Comparison of ENCODE assay signal across 24 cellular contexts in genomic region chr20:8129211-8129986, GRCh38. TPM values are rescaled to one million over a fixed set of nuclear protein-coding genes. Genes with fewer than 3 reads are reported as not detected.
DNase-seq lines count a peak whose midpoint lies in the region; ATAC-seq, FAIRE-seq and TF ChIP-seq lines count a peak whose summit lies in the region.
"Had no signal": no experiment of that assay in that cellular context is flagged by ENCODE, and none has a peak within 500 bp of the region (broad histone marks: within the 10 kb centered on the region; RNA-seq: fewer than 3 reads in every experiment).

No MANE protein-coding gene starts in this region.

- CTCF ChIA-PET in AG04450 (lab: Charles Lee): interaction anchor here (3.3 to 5.8 kb wide), 3 partner anchors 85 to 592 kb away, joined by 57 to 65 read pairs (median 59); no protein-coding TSS in a partner anchor
- CTCF ChIA-PET in K562 (lab: Yijun Ruan, JAX; ENCODE audit: low intra/inter-chr PET ratio): no interaction called here

- DNase-seq in AG04450 (ENCODE audit: low read depth, low spot score): peak; percentile 33
- DNase-seq in H4 (ENCODE audit: low spot score): peak; percentile 34
- no peak for DNase-seq in K562 (ENCODE audit: extremely low read depth in 1 of 4, low spot score in 3 of 4)
- DNase-seq in right cardiac atrium: peak; percentile 33 to 57 (median 40)
- DNase-seq in central memory CD4-positive, alpha-beta T cell: no peak
- no peak for DNase-seq in spleen
- DNase-seq in GM12892 (ENCODE audit: insufficient read length): no peak
- no peak for DNase-seq in ascending aorta (ENCODE audit: low spot score in 2 of 2)
- DNase-seq: ACHN; activated CD4-positive, alpha-beta T cell treated with anti-CD3 and anti-CD28 coated beads for 48 hours; activated naive CD4-positive, alpha-beta T cell treated with anti-CD3 and anti-CD28 coated beads, Interleukin-2, amount 50 U/mL, for 16 hours; activated T-cell treated with anti-CD3 and anti-CD28 coated beads, Interleukin-2, amount 50 U/mL, for 72 hours; Calu3; DND-41; naive thymus-derived CD4-positive, alpha-beta T cell; NCI-H1417; NCI-H2107; NCI-H524 treated with DMSO at 0.1 percent for 48 hours; stimulated activated naive CD4-positive, alpha-beta T cell treated with Interleukin-2 at 50 U/mL for 16 hours had no signal

- intact Hi-C loops in K562 (cut with micrococcal nuclease) (no loop called here), right cardiac atrium (cut with DNase I) (loop anchor here in 3 of 4 donors (5.0 to 10.0 kb wide), 3 partner anchors 85 to 258 kb away; no protein-coding TSS in a partner anchor), spleen (cut with DNase I; ENCODE audit: low total_unique reads) (no loop called here), ascending aorta (cut with DNase I) (no loop called here)

- H3K9me3 ChIP-seq in AG04450 (ENCODE audit: control insufficient read depth, insufficient read depth, low read length): no peaks in the 10 kb centered on the region
- no peaks in the 10 kb centered on the region for H3K9me3 ChIP-seq in K562 (replicated peaks; ENCODE audit: control insufficient read depth, insufficient read depth, low read depth, low read length)
- no peaks in the 10 kb centered on the region for H3K9me3 ChIP-seq in right cardiac atrium (ENCODE audit: control insufficient read depth, low read length)
- no peaks in the 10 kb centered on the region for H3K9me3 ChIP-seq in spleen
- H3K9me3 ChIP-seq in ascending aorta: no peaks in the 10 kb centered on the region
- H3K9me3 ChIP-seq: heart left ventricle, thoracic aorta had no signal

- H3K79me2 ChIP-seq in K562 (ENCODE audit: control insufficient read depth, insufficient read depth, low read length): no peaks in the 10 kb centered on the region

- no peaks in the 10 kb centered on the region for H4K20me1 ChIP-seq in K562 (replicated peaks; ENCODE audit: control insufficient read depth, insufficient read depth, low read length)

- 0 out of 5 replicates have a peak, but pooled peaks cover 0 to 4% of the 10 kb centered on the region in 2 experiments for H3K4me1 ChIP-seq in K562 (replicated peaks in 1 of 2; ENCODE audit: control insufficient read depth in 2 of 2, insufficient read depth in 2 of 2, low read length in 2 of 2)
- no peaks in the 10 kb centered on the region for H3K4me1 ChIP-seq in right cardiac atrium (ENCODE audit: control insufficient read depth, insufficient read depth, low read length)
- H3K4me1 ChIP-seq in spleen: peaks cover 5 to 32% (median 27%) of the 10 kb centered on the region in 6 donors
- H3K4me1 ChIP-seq in ascending aorta: no peaks in the 10 kb centered on the region

- no peak overlapping the region for H3K4me2 ChIP-seq in K562 (ENCODE audit: insufficient read depth, low read length)

- POLR2A ChIA-PET in AG04450 (lab: Yijun Ruan, JAX): interaction anchor here (0.7 kb wide), 1 partner anchor 259 kb away, joined by 3 read pairs; no protein-coding TSS in a partner anchor
- POLR2A ChIA-PET in K562 (lab: Yijun Ruan, JAX): interaction anchor here (0.6 kb wide), 1 partner anchor 296 kb away, joined by 4 read pairs; no protein-coding TSS in a partner anchor

- no peak for TF ChIP-seq EP300 in K562 (IDR thresholded peaks at IDR 0.05; ENCODE audit: low read length)

- ATAC-seq in K562 (no peak), right cardiac atrium (peak; percentile 12 to 48)
- ATAC-seq: activated T-cell treated with anti-CD3 and anti-CD28 coated beads, Interleukin-2, amount 50 U/mL, for 72 hours; heart left ventricle; naive thymus-derived CD4-positive, alpha-beta T cell had no signal

- TF ChIP-seq POLR2A in K562 (conservative IDR thresholded peaks at IDR 0.05) (no peak), spleen (IDR thresholded peaks at IDR 0.05) (no peak), GM12892 (IDR thresholded peaks at IDR 0.05; ENCODE audit: low read depth, low read length) (no peak)

- FAIRE-seq in K562 (lab: Jason Lieb, UNC) (no peak), GM12892 (lab: Jason Lieb, UNC) (no peak)
- FAIRE-seq: endothelial cell of umbilical vein had no signal

- no peak for TF ChIP-seq CTCF in AG04450 (IDR thresholded peaks at IDR 0.05; ENCODE audit: low read depth, low read length)
- TF ChIP-seq CTCF in K562 (IDR thresholded peaks at IDR 0.05 in 2 of 3, conservative IDR thresholded peaks at IDR 0.05 in 1 of 3; ENCODE audit: insufficient read depth in 2 of 3, low read depth in 1 of 3, low read length in 3 of 3): no peak
- TF ChIP-seq CTCF in spleen (IDR thresholded peaks at IDR 0.05 in 8 of 11, conservative IDR thresholded peaks at IDR 0.05 in 3 of 11): no peak
- TF ChIP-seq CTCF in ascending aorta (IDR thresholded peaks at IDR 0.05): no peak

- H3K9me1 ChIP-seq in K562 (ENCODE audit: control insufficient read depth, insufficient read depth, low read length): no peaks in the 10 kb centered on the region

- no peak for TF ChIP-seq RAD21 in K562 (CRISPR knock-in tag; conservative IDR thresholded peaks at IDR 0.05 in 1 of 2, IDR thresholded peaks at IDR 0.05 in 1 of 2)

- H3K4me3 ChIP-seq in AG04450 (ENCODE audit: low read depth, low read length) (no peak overlapping the region), K562 (no peak overlapping the region), right cardiac atrium (ENCODE audit: low read length) (no peak overlapping the region), spleen (no peak overlapping the region), ascending aorta (no peak overlapping the region)
- H3K4me3 ChIP-seq: cardiac muscle cell, heart left ventricle, thoracic aorta had no signal

- BruUV-seq in K562 (replicated peaks; lab: Mats Ljungman, UMichigan): no TSS peak

- no peaks in the 10 kb centered on the region for H3K27me3 ChIP-seq in AG04450 (ENCODE audit: control insufficient read depth, insufficient read depth, low read length)
- H3K27me3 ChIP-seq in K562 (ENCODE audit: control insufficient read depth in 2 of 2, insufficient read depth in 2 of 2, low read length in 2 of 2): no peaks in the 10 kb centered on the region
- H3K27me3 ChIP-seq in right cardiac atrium (ENCODE audit: control insufficient read depth, insufficient read depth): no peaks in the 10 kb centered on the region
- peaks cover 0 to 36% (median 4%) of the 10 kb centered on the region in 7 donors for H3K27me3 ChIP-seq in spleen (replicated peaks in 1 of 7)
- no peaks in the 10 kb centered on the region for H3K27me3 ChIP-seq in ascending aorta

- no peaks in the 10 kb centered on the region for H3K36me3 ChIP-seq in K562 (ENCODE audit: control insufficient read depth, insufficient read depth, low read length)
- H3K36me3 ChIP-seq in spleen: no peaks in the 10 kb centered on the region
- no peaks in the 10 kb centered on the region for H3K36me3 ChIP-seq in ascending aorta
- H3K36me3 ChIP-seq: cardiac muscle cell, heart left ventricle, thoracic aorta had no signal

- in situ Hi-C loops in K562 (cut with MboI): no loop called here

- H3K27ac ChIP-seq in AG04450 (ENCODE audit: low read depth, low read length): no peak overlapping the region
- no peak overlapping the region for H3K27ac ChIP-seq in K562 (ENCODE audit: extremely low read depth, low read depth, low read length)
- H3K27ac ChIP-seq in right cardiac atrium (ENCODE audit: low read length): no peak overlapping the region
- H3K27ac ChIP-seq in spleen: no peak overlapping the region
- H3K27ac ChIP-seq in ascending aorta: no peak overlapping the region
- H3K27ac ChIP-seq: C4-2B, cardiac muscle cell, thoracic aorta had no signal

- WGBS in K562 (ENCODE audit: insufficient coverage, low coverage, missing lambda C conversion rate): 0% methylated on average over 5 of the region's 6 CpGs
- 56% methylated on average over 6 of the region's 6 CpGs for WGBS in right cardiac atrium
- WGBS in spleen, 5 donors: 71 to 94% (median 79%) methylated on average over 6 of the region's 6 CpGs

- no peak overlapping the region for H2AFZ ChIP-seq in K562 (ENCODE audit: low read depth, low read length)

- H3K9ac ChIP-seq in K562 (ENCODE audit: insufficient read depth in 1 of 2, low read depth in 2 of 2, low read length in 2 of 2): no peak overlapping the region

TF ChIP-seq in K562, 482 proteins besides CTCF, POLR2A, EP300 and RAD21 (continues in another document):
- no peak for TF ChIP-seq PHF21A (IDR thresholded peaks at IDR 0.05; ENCODE audit: borderline replicate concordance, low read depth)
- TF ChIP-seq PYGO2 (tag; IDR thresholded peaks at IDR 0.05): no peak
- TF ChIP-seq YBX1 (IDR thresholded peaks at IDR 0.05): no peak
- TF ChIP-seq CBFA2T3 (IDR thresholded peaks at IDR 0.05): no peak
- peak; percentile 51; the same call in 1 of the 2 replicates for TF ChIP-seq CEBPB (tag; IDR thresholded peaks at IDR 0.05)
- no peak for TF ChIP-seq POLR2AphosphoS5 (IDR thresholded peaks at IDR 0.05; ENCODE audit: control insufficient read depth, insufficient read depth, low read depth, low read length)
- TF ChIP-seq FOXP1 (CRISPR knock-in tag; IDR thresholded peaks at IDR 0.05): no peak
- TF ChIP-seq ZNF134 (CRISPR knock-in tag; conservative IDR thresholded peaks at IDR 0.05): no peak
- no peak for TF ChIP-seq ZNF217 (CRISPR knock-in tag; IDR thresholded peaks at IDR 0.05)

RNA-seq across cellular contexts. Expression of gene PLCB1, which starts 2.7 kb away (rescaled TPM):
- polyA plus RNA-seq in AG04450 (2011; rRNA removed) (12.3 and 16.4 TPM in 2 replicates), K562 (2011; rRNA removed) (0.85 and 1.5 TPM in 2 replicates), K562 (2014; fragmentation: Illumina TruSeq; extraction: Trizol) (0.66 and 0.80 TPM in 2 replicates), K562 (2014; fragmentation: Nextera tagmentation; extraction: Ambion mirVana) (under 1 TPM; 0.34 to 0.74 TPM), K562 (2014; rRNA removed) (1.1 and 1.3 TPM in 2 replicates), right cardiac atrium (7.6 TPM), spleen (1 to 10 TPM; 1.0 to 2.8 (median 1.2) TPM)
- 23.4 and 35.0 TPM in 2 replicates for polyA minus RNA-seq in AG04450 (2011; rRNA and poly(A)+ RNA removed)
- 9.0 and 10.6 TPM in 2 replicates for total RNA-seq in H4 (2014; rRNA removed; shearing (Covaris generic))
- total RNA-seq in K562 (2011; cell fraction: chromatin; rRNA removed; ENCODE audit: low replicate concordance): 5.3 and 13.6 TPM in 2 replicates
- total RNA-seq in K562 (2011; cell fraction: nucleolus; rRNA removed): 3.7 and 4.1 TPM in 2 replicates
- total RNA-seq in K562 (2011; cell fraction: nucleoplasm; rRNA removed): 7.5 and 14.6 TPM in 2 replicates
- total RNA-seq in K562 (2014; rRNA removed) (0.98 and 2.2 TPM in 2 replicates), K562 (2014; rRNA removed; fragmentation: Illumina TruSeq; extraction: Trizol) (1.7 and 2.4 TPM in 2 replicates), K562 (2015; rRNA removed; fragmentation: Illumina TruSeq; extraction: Trizol) (2.1 and 3.1 TPM in 2 replicates), K562 (2021) (1.1 and 1.2 TPM in 2 replicates), right cardiac atrium (10 to 100 TPM; 11.4 to 20.3 (median 14.1) TPM), spleen (10 to 100 TPM; 14.8 to 33.7 (median 18.7) TPM), ascending aorta (22.9 TPM)
- 0.24 and 0.31 TPM in 2 replicates for polyA plus RNA-seq in K562 (2011; cell fraction: cytosol; rRNA removed)
- polyA plus RNA-seq in K562 (2011; cell fraction: nucleus; rRNA removed): 1.3 and 1.7 TPM in 2 replicates
- polyA plus RNA-seq in K562 (2012): 1.1 and 2.5 TPM in 2 replicates
- 3.8 and 4.5 TPM in 2 replicates for polyA minus RNA-seq in K562 (2011; rRNA and poly(A)+ RNA removed)
- polyA minus RNA-seq in K562 (2011; cell fraction: cytosol; rRNA and poly(A)+ RNA removed): 0.29 and 0.82 TPM in 2 replicates
- 7.4 TPM in 2 replicates for polyA minus RNA-seq in K562 (2011; cell fraction: nucleus; rRNA and poly(A)+ RNA removed)
- 0.72 TPM for polyA plus RNA-seq in GM12892 (2012; ENCODE audit: missing spikeins)

Comparison
In these comparisons a context has a peak if more than half of its experiments do, and no peak if none do; other contexts are left out.
1. DNase-seq: peak in AG04450 (single experiment), H4 (single experiment) and right cardiac atrium (3 of 3); none in K562 (0 of 4), central memory CD4-positive, alpha-beta T cell (single experiment), spleen (single experiment), GM12892 (single experiment) and ascending aorta (0 of 2).
2. intact Hi-C loops: an anchor here in right cardiac atrium (5.0 to 10.0 kb wide); none called in K562, spleen and ascending aorta.